Comparison of ENCODE assay signal across 18 cellular contexts in the genomic region with DNA sequence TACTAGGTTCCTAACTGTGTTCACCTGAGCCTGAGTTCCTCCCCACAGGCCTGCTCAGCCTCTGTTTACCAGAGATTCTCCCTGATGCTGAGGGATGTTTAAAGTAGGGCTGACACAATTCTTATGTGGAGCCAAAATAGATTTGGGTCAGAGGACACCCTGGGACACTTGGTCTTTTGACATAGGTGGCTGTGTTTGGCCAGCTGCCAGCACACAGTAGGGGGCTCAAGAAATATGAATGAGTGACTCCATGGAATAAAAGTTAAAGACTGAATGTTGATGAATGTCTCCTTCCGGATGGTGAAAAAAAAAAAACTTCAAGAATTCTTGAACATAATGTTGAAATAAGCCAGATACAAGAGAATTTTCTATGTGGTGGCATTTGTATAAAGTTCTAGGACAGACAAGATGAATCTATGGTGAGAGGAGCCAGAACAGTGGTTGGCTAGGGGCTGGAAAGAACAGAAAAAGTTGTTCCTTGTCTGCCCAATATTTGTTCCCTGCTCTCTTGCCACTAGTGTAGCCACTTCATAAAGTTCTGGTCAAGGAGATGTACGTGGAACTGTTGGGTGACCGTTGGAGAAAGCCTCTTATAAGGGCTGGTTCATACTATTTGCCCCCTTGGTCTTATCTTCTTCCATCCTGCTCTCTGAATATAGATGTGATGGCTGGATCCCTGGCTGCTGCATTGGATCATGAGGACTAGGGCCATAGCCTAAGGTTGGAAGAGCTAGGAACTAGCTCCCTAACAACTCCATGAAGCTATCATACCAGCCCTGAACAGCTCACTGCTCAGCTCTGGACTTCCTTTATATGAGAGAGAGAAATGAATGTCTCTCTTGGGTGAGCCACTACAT.
"Had no signal": no experiment of that assay in that cellular context is flagged by ENCODE, and none has a peak within 500 bp of the region (broad histone marks: within the 10 kb centered on the region; RNA-seq: fewer than 3 reads in every experiment).

No MANE protein-coding gene starts in this region.

- DNase-seq: activated CD4-positive, alpha-beta memory T cell treated with anti-CD3 and anti-CD28 coated beads for 36 hours; activated gamma-delta T cell treated with Interleukin-2 at 50 U/mL for 16 hours; activated T-cell treated with anti-CD3 and anti-CD28 coated beads for 4 hours; amniotic stem cell; dorsolateral prefrontal cortex; foreskin melanocyte; head of caudate nucleus; left lung; natural killer cell; posterior cingulate gyrus; SK-N-SH; stimulated activated CD4-positive, alpha-beta T cell treated with anti-CD3 and anti-CD28 coated beads, Interleukin-4, amount 100 ng/mL, for 1 hour had no signal

- H3K4me3 Mint-ChIP-seq: activated CD4-positive, alpha-beta memory T cell treated with anti-CD3 and anti-CD28 coated beads for 36 hours; activated naive CD8-positive, alpha-beta T cell; activated T-helper 1 cell treated with anti-CD3 and anti-CD28 coated beads, Interleukin-12 subunit alpha, Interleukin-12 subunit beta, Interleukin-2, Interleukin-4 antibody, amounts not matched to agents 30 ng/mL and 10 ng/mL and 1 ng/mL, durations not matched to agents 14 hours and 24 hours and 36 hours; memory B cell; natural killer cell; T-helper 2 cell treated with Interferon-gamma antibody and Interleukin-4, amounts not matched to agents 5 μg/mL and 100 μg/mL, for 36 hours had no signal

- ATAC-seq: left lung, natural killer cell had no signal

- H3K4me3 ChIP-seq: cardiac muscle cell, dorsolateral prefrontal cortex, left lung, skin epidermis had no signal

- H3K36me3 Mint-ChIP-seq: activated CD4-positive, alpha-beta memory T cell treated with anti-CD3 and anti-CD28 coated beads for 36 hours; activated naive CD8-positive, alpha-beta T cell; memory B cell; natural killer cell had no signal

- H3K27ac Mint-ChIP-seq: activated CD4-positive, alpha-beta memory T cell treated with anti-CD3 and anti-CD28 coated beads for 36 hours; activated naive CD8-positive, alpha-beta T cell; activated T-helper 1 cell treated with anti-CD3 and anti-CD28 coated beads, Interleukin-12 subunit alpha, Interleukin-12 subunit beta, Interleukin-2, Interleukin-4 antibody, amounts not matched to agents 30 ng/mL and 10 ng/mL and 1 ng/mL, durations not matched to agents 14 hours and 24 hours and 36 hours; memory B cell; natural killer cell; T-helper 2 cell treated with Interferon-gamma antibody and Interleukin-4, amounts not matched to agents 5 μg/mL and 100 μg/mL, for 36 hours had no signal

- H3K9ac ChIP-seq: SK-N-SH had no signal

- H3K27me3 ChIP-seq: cardiac muscle cell, left lung had no signal

- H3K4me1 Mint-ChIP-seq: memory B cell had no signal

- H3K9me3 ChIP-seq: left lung, SK-N-SH had no signal

- H3K27ac ChIP-seq: cardiac muscle cell had no signal

- H3K36me3 ChIP-seq: cardiac muscle cell, left lung had no signal

- H3K9me3 Mint-ChIP-seq: activated CD4-positive, alpha-beta memory T cell treated with anti-CD3 and anti-CD28 coated beads for 36 hours; activated T-helper 1 cell treated with anti-CD3 and anti-CD28 coated beads, Interleukin-12 subunit alpha, Interleukin-12 subunit beta, Interleukin-2, Interleukin-4 antibody, amounts not matched to agents 30 ng/mL and 10 ng/mL and 1 ng/mL, durations not matched to agents 14 hours and 24 hours and 36 hours; memory B cell; natural killer cell; T-helper 2 cell treated with Interferon-gamma antibody and Interleukin-4, amounts not matched to agents 5 μg/mL and 100 μg/mL, for 36 hours had no signal
